In the genomic region with DNA sequence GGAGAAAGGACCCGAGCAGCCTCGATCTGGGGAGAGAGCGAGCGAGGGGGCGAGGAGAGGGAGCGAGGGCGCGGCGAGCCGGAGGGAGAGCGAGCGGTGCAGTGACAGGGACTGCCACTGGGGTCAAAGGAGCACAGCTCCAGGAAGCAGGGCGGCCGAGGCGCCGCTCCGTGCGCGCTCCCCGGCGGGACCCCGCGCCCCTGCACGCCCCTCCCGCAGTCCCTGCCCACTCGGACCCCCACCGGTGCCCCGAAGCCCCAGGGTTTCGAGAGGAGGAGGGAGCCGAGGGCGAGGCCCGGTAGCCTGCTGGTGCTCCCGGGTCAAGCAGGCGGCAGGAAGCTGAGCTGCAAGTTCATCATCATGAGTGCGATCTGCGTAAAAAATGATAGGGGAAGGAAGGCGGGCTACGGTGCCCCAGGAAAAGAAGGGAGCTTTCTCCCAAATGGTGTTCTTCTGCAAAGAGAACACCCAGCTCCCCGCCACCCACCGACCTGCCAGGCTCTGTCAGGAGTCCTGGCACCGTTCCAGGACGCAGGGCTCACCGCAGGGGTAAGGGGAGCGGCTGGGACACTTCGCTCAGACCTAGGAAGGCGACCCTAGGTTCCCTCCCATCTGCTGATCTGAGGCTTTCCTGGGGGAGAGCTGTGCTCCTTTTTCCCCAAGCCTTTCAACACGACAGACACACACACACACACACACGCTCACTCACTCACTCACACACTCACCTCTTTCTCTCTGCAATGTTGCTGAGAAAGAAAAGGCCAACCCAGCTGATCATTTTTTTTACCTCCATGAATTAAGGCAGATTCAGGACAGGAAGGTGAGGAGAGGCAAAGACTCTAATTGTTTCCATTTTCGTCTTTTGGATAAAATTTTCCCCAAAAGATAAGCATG, we compare ENCODE assay signal across 9 cellular contexts. TPM values are rescaled to one million over a fixed set of nuclear protein-coding genes. Genes with fewer than 3 reads are reported as not detected.
A peak's percentile ranks its signal among the peaks of the same experiment; 100 is the strongest.
DNase-seq lines count a peak whose midpoint lies in the region; ATAC-seq and TF ChIP-seq lines count a peak whose summit lies in the region.
"Had no signal": no experiment of that assay in that cellular context is flagged by ENCODE, and none has a peak within 500 bp of the region (broad histone marks: within the 10 kb centered on the region; RNA-seq: fewer than 3 reads in every experiment).

Gene MPPED2, minus strand, starts transcription at position 103 of the 894 bp plus-strand sequence. CDS start 5,980 bp downstream, outside the sequence.

- H3K36me3 ChIP-seq in neuron (ENCODE audit: insufficient read depth, low read length) = no peaks in the 10 kb centered on the region

- ATAC-seq in GM19395 (IDR thresholded peaks at IDR 0.05; ENCODE audit: unreplicated experiment) = peak; percentile 93
- ATAC-seq in HG03442 (IDR thresholded peaks at IDR 0.05; ENCODE audit: unreplicated experiment) = peak; percentile 96
- ATAC-seq in activated B cell treated with CpG ODN at 0.5 μM for 24 hours (ENCODE audit: low read depth) = peak; percentile 67

- H3K27ac Mint-ChIP-seq in activated B cell treated with CpG ODN at 0.5 μM for 24 hours = no peak within 1 kb of the TSS

- peak within 1 kb of the TSS; percentile 91 for H2AFZ ChIP-seq in neuron (ENCODE audit: low read depth, low read length)

- POLR2A ChIA-PET in activated B cell treated with CpG ODN at 0.5 μM for 24 hours (lab: Charles Lee) = no interaction called here

- peaks cover 13% of the 10 kb centered on the region for H3K4me1 Mint-ChIP-seq in activated B cell treated with CpG ODN at 0.5 μM for 24 hours

- CTCF ChIA-PET in activated B cell treated with CpG ODN at 0.5 μM for 24 hours (lab: Charles Lee) = no interaction called here

- peak within 1 kb of the TSS; percentile 37 for H3K4me3 ChIP-seq in neuron (ENCODE audit: low read length)

- intact Hi-C loops in activated B cell treated with CpG ODN at 0.5 μM for 24 hours (cut with micrococcal nuclease) = loop anchor here (10.0 kb wide), 1 partner anchor 242 kb away; no protein-coding TSS in a partner anchor

- no peaks in the 10 kb centered on the region for H3K9me3 Mint-ChIP-seq in activated B cell treated with CpG ODN at 0.5 μM for 24 hours

- H3K9me3 ChIP-seq in neuron (ENCODE audit: low read length) = no peaks in the 10 kb centered on the region

- TF ChIP-seq CTCF in activated B cell treated with CpG ODN at 0.5 μM for 24 hours (IDR thresholded peaks at IDR 0.05) = no peak

- peaks cover 22% of the 10 kb centered on the region for H3K4me1 ChIP-seq in neuron (ENCODE audit: insufficient read depth, low read length)

- H3K27me3 Mint-ChIP-seq in activated B cell treated with CpG ODN at 0.5 μM for 24 hours = peaks cover 48% of the 10 kb centered on the region

- H3K27me3 ChIP-seq in neuron (ENCODE audit: insufficient read depth, low read length) = peaks cover 59% of the 10 kb centered on the region

- DNase-seq in ELF-1 (ENCODE audit: low read depth, low spot score) (peak; percentile 70), activated B cell treated with CpG ODN at 0.5 μM for 24 hours (peak; percentile 29), foreskin melanocyte (peak; percentile 50), SIG-M5 (lab: John Stamatoyannopoulos, UW) (no peak), OCI-M2 (lab: John Stamatoyannopoulos, UW; ENCODE audit: unreplicated experiment) (no peak)

- no peaks in the 10 kb centered on the region for H3K36me3 Mint-ChIP-seq in activated B cell treated with CpG ODN at 0.5 μM for 24 hours (ENCODE audit: low read depth)

- H3K4me3 Mint-ChIP-seq in activated B cell treated with CpG ODN at 0.5 μM for 24 hours = peak within 1 kb of the TSS; percentile 73

RNA-seq across cellular contexts. Expression of gene MPPED2, which starts in this region (rescaled TPM):
- total RNA-seq in activated B cell treated with CpG ODN at 0.5 μM for 24 hours = 0.37 and 1.7 TPM in 2 replicates
- total RNA-seq: activated CD8-positive, alpha-beta memory T cell treated with anti-CD3 and anti-CD28 coated beads for 36 hours had no signal

Comparison
In these comparisons a context has a peak if more than half of its experiments do, and no peak if none do; other contexts are left out.
1. DNase-seq: peak in ELF-1 (single experiment), activated B cell treated with CpG ODN at 0.5 μM for 24 hours (single experiment) and foreskin melanocyte (single experiment); none in SIG-M5 (single experiment) and OCI-M2 (single experiment).
2. Peak in every context shown above with its lines, with median percentiles within 50 percentile points of each other: ATAC-seq.